25 cellular contexts compared by ENCODE assay signal in the genomic region with DNA sequence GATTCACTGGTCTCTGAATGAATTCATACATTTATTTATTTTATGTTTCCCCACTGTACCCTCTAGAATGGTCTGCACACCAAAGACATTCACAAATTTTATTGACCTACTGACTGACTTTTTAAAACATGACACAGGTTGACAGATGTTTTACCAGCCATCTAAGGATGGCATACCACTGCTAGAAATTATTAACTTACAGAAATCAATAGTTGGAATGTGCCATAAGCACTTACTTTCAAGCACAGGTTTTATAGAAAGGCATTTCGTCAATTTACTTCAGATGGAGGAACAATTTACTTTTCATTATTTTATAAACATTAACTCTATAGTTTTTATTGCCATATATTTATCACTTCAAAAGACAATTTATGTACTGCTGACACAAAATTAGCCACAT.
DNase-seq lines count a peak whose midpoint lies in the region; ATAC-seq, FAIRE-seq and TF ChIP-seq lines count a peak whose summit lies in the region.
"Had no signal": no experiment of that assay in that cellular context is flagged by ENCODE, and none has a peak within 500 bp of the region (broad histone marks: within the 10 kb centered on the region; RNA-seq: fewer than 3 reads in every experiment).

No MANE protein-coding gene starts in this region.

- H3K23ac ChIP-seq in trophoblast cell (ENCODE audit: low read length): no peak overlapping the region

- H3K9me3 ChIP-seq in HepG2 (ENCODE audit: low read length) (peaks cover 25% of the 10 kb centered on the region), trophoblast cell (ENCODE audit: insufficient read depth, low read depth, low read length) (no peaks in the 10 kb centered on the region), tibial nerve (peaks cover 0 to 1% (median 0%) of the 10 kb centered on the region in 4 donors)
- H3K9me3 ChIP-seq: A549, BE2C had no signal

- POLR2A ChIA-PET in WTC11 (lab: Charles Lee) (no interaction called here), HepG2 (lab: Yijun Ruan, JAX) (no interaction called here)

- no TSS peak for BruUV-seq in HepG2 (replicated peaks; lab: Mats Ljungman, UMichigan)

- H3K18ac ChIP-seq in trophoblast cell (ENCODE audit: low read length): no peak overlapping the region

- H3K36me3 ChIP-seq in HepG2 (replicated peaks in 1 of 2; ENCODE audit: control insufficient read depth in 1 of 2, insufficient read depth in 2 of 2, low read length in 2 of 2) (no peaks in the 10 kb centered on the region), trophoblast cell (ENCODE audit: control insufficient read depth in 1 of 2, insufficient read depth in 2 of 2, low read length in 2 of 2) (no peaks in the 10 kb centered on the region), tibial nerve (no peaks in the 10 kb centered on the region)
- H3K36me3 ChIP-seq: BE2C; BLaER1 treated with 17β-estradiol and CSF1 and Interleukin-3, amounts not matched to agents 10 nM and 100 nM had no signal

- no peaks in the 10 kb centered on the region for H3K36me3 Mint-ChIP-seq in WTC11
- H3K36me3 Mint-ChIP-seq: CD14-positive monocyte had no signal

- DNase-seq in WTC11 (ENCODE audit: low spot score) (no peak), HepG2 (ENCODE audit: low spot score) (no peak), trophoblast cell (no peak), HK-2 (ENCODE audit: unreplicated experiment) (no peak), tibial nerve (ENCODE audit: low spot score in 2 of 2) (no peak)
- DNase-seq: 8988T; ACHN; AML-193; BE2C; Calu3; CD4-positive, alpha-beta T cell; CD8-positive, alpha-beta memory T cell; COR-L47; DMS53; DMS79 treated with DMSO at 0.1 percent for 48 hours; GF-D8; H9 had no signal

- no peak overlapping the region for H3K4ac ChIP-seq in trophoblast cell (ENCODE audit: low read depth, low read length)

- H3K9me3 Mint-ChIP-seq in WTC11: no peaks in the 10 kb centered on the region
- H3K9me3 Mint-ChIP-seq: GM23338, H9 had no signal

- H3K9ac ChIP-seq in HepG2 (ENCODE audit: insufficient read depth, low read depth, low read length): no peak overlapping the region
- H3K9ac ChIP-seq in trophoblast cell (ENCODE audit: low read length): no peak overlapping the region
- H3K9ac ChIP-seq: BLaER1 treated with 17β-estradiol and CSF1 and Interleukin-3, amounts not matched to agents 10 nM and 100 nM had no signal

- H3K27ac Mint-ChIP-seq in WTC11: peak overlapping the region; percentile 46; the same call in 1 of the 2 replicates
- H3K27ac Mint-ChIP-seq: CD14-positive monocyte; CD4-positive, alpha-beta T cell; CD8-positive, alpha-beta memory T cell; H9 had no signal

- H4K20me1 ChIP-seq in HepG2 (ENCODE audit: insufficient read depth, low read length): no peaks in the 10 kb centered on the region
- H4K20me1 ChIP-seq: BLaER1 treated with 17β-estradiol and CSF1 and Interleukin-3, amounts not matched to agents 10 nM and 100 nM had no signal

- no peak overlapping the region for H4K12ac ChIP-seq in trophoblast cell (ENCODE audit: low read depth, low read length)

- intact Hi-C loops in HepG2 (cut with micrococcal nuclease; ENCODE audit: unreplicated experiment): no loop called here

- in situ Hi-C loops in HepG2 (cut with HindIII; ENCODE audit: extremely low pct_ligation_motif_present, low pct_unique_long_range_greater_than_20kb): no loop called here

- no peaks in the 10 kb centered on the region for H3K27me3 Mint-ChIP-seq in WTC11 (ENCODE audit: low read depth)
- H3K27me3 Mint-ChIP-seq: CD4-positive, alpha-beta T cell; CD8-positive, alpha-beta memory T cell had no signal

- H3K4me1 ChIP-seq in HepG2 (ENCODE audit: insufficient read depth, low read length) (no peaks in the 10 kb centered on the region), trophoblast cell (ENCODE audit: control insufficient read depth in 1 of 2, insufficient read depth in 2 of 2, low read length in 2 of 2) (peaks cover 9 to 13% of the 10 kb centered on the region in 2 experiments), tibial nerve (peaks cover 0 to 4% (median 0%) of the 10 kb centered on the region in 4 donors)
- H3K4me1 ChIP-seq: A549; BE2C; BLaER1 treated with 17β-estradiol and CSF1 and Interleukin-3, amounts not matched to agents 10 nM and 100 nM had no signal

- H3K79me2 ChIP-seq in HepG2 (ENCODE audit: insufficient read depth, low read length): no peaks in the 10 kb centered on the region
- peaks cover 2% of the 10 kb centered on the region for H3K79me2 ChIP-seq in trophoblast cell (ENCODE audit: control insufficient read depth, insufficient read depth, low read length, poor library complexity)

- FAIRE-seq in HepG2 (lab: Jason Lieb, UNC): no peak
- FAIRE-seq: A549, GM12891, GM18507 had no signal

- H4K91ac ChIP-seq in trophoblast cell (ENCODE audit: low read depth, low read length): no peak overlapping the region

- no peak overlapping the region for H4K8ac ChIP-seq in trophoblast cell (ENCODE audit: low read depth, low read length)

- no peak overlapping the region for H3K4me2 ChIP-seq in HepG2 (ENCODE audit: low read depth, low read length)
- no peak overlapping the region for H3K4me2 ChIP-seq in trophoblast cell (ENCODE audit: low read length)
- H3K4me2 ChIP-seq: A549; BLaER1 treated with 17β-estradiol and CSF1 and Interleukin-3, amounts not matched to agents 10 nM and 100 nM; GM23338 had no signal

- no peak overlapping the region for H3K14ac ChIP-seq in trophoblast cell (ENCODE audit: low read length)

- H3K4me1 Mint-ChIP-seq in WTC11: peaks cover 52% of the 10 kb centered on the region
- H3K4me1 Mint-ChIP-seq: CD14-positive monocyte; CD8-positive, alpha-beta memory T cell had no signal

- no peaks in the 10 kb centered on the region for H3K27me3 ChIP-seq in HepG2 (ENCODE audit: control insufficient read depth in 1 of 2, insufficient read depth in 2 of 2, low read length in 2 of 2)
- H3K27me3 ChIP-seq in trophoblast cell (ENCODE audit: insufficient read depth, low read length): no peaks in the 10 kb centered on the region
- H3K27me3 ChIP-seq in tibial nerve: no peaks in the 10 kb centered on the region
- H3K27me3 ChIP-seq: BE2C; BLaER1 treated with 17β-estradiol and CSF1 and Interleukin-3, amounts not matched to agents 10 nM and 100 nM had no signal

- H2BK5ac ChIP-seq in trophoblast cell (ENCODE audit: low read depth, low read length, poor library complexity): no peak overlapping the region

- H3K4me3 Mint-ChIP-seq in WTC11: no peak overlapping the region
- H3K4me3 Mint-ChIP-seq: CD14-positive monocyte; CD4-positive, alpha-beta T cell; CD8-positive, alpha-beta memory T cell; GM23338; H9 had no signal

- ATAC-seq in WTC11 (no peak), HepG2 (peak; percentile 89), GM19328 (IDR thresholded peaks at IDR 0.05; ENCODE audit: unreplicated experiment) (no peak)
- ATAC-seq: A549, HCT116 had no signal

- no peak overlapping the region for H2BK120ac ChIP-seq in trophoblast cell (ENCODE audit: insufficient read depth, low read length, poor library complexity)

- H3K27ac ChIP-seq in HepG2 (ENCODE audit: extremely low read length, insufficient read depth, low read length) (no peak overlapping the region), trophoblast cell (ENCODE audit: low read depth, low read length) (peak overlapping the region; percentile 49), tibial nerve (no peak overlapping the region)
- H3K27ac ChIP-seq: A549; BLaER1 treated with 17β-estradiol and CSF1 and Interleukin-3, amounts not matched to agents 10 nM and 100 nM had no signal

- TF ChIP-seq RAD21 in HepG2 (CRISPR knock-in tag; IDR thresholded peaks at IDR 0.05): no peak

- WGBS in HepG2 (ENCODE audit: low lambda C conversion rate): 0% methylated on average over 1 of the region's 1 CpG
- no CpG with 5 or more reads among the region's 1 CpG for WGBS in trophoblast cell (ENCODE audit: extremely low coverage, insufficient coverage, insufficient read length)
- WGBS in tibial nerve, 2 donors: 88 to 90% methylated on average over 1 of the region's 1 CpG

- H2AFZ ChIP-seq in HepG2 (ENCODE audit: low read length) (no peak overlapping the region), trophoblast cell (ENCODE audit: insufficient read depth, low read length, poor library complexity) (no peak overlapping the region)
- H2AFZ ChIP-seq: GM23338 had no signal

- H2BK12ac ChIP-seq in trophoblast cell (ENCODE audit: low read length): no peak overlapping the region

- TF ChIP-seq POLR2A in HepG2 (IDR thresholded peaks at IDR 0.05; ENCODE audit: insufficient read depth in 1 of 2, low read depth in 2 of 2, low read length in 2 of 2): no peak
- TF ChIP-seq POLR2A in tibial nerve (IDR thresholded peaks at IDR 0.05): no peak

- H3K4me3 ChIP-seq in HepG2 (replicated peaks in 1 of 3; ENCODE audit: insufficient read depth in 1 of 3, low read depth in 2 of 3, low read length in 3 of 3): no peak overlapping the region
- H3K4me3 ChIP-seq in trophoblast cell (ENCODE audit: low read depth, low read length): no peak overlapping the region
- no peak overlapping the region for H3K4me3 ChIP-seq in tibial nerve
- H3K4me3 ChIP-seq: A549; BLaER1 treated with 17β-estradiol and CSF1 and Interleukin-3, amounts not matched to agents 10 nM and 100 nM; GM23338 had no signal

- CTCF ChIA-PET in WTC11 (lab: Charles Lee): no interaction called here
- CTCF ChIA-PET in HepG2 (lab: Yijun Ruan, JAX; ENCODE audit: low intra/inter-chr PET ratio, low total read pairs): no interaction called here

- H3K79me1 ChIP-seq in trophoblast cell (ENCODE audit: low read length): peaks cover 33% of the 10 kb centered on the region

- no peak overlapping the region for H2AK5ac ChIP-seq in trophoblast cell (ENCODE audit: low read length)

- TF ChIP-seq EP300 in HepG2 (IDR thresholded peaks at IDR 0.05; ENCODE audit: low read depth in 2 of 2, low read length in 2 of 2) (no peak), HepG2 (CRISPR knock-in tag; IDR thresholded peaks at IDR 0.05; ENCODE audit: borderline replicate concordance) (no peak), tibial nerve (IDR thresholded peaks at IDR 0.05) (no peak)

- TF ChIP-seq CTCF in WTC11 (IDR thresholded peaks at IDR 0.05): no peak
- no peak for TF ChIP-seq CTCF in HepG2 (CRISPR knock-in tag; IDR thresholded peaks at IDR 0.05)
- no peak for TF ChIP-seq CTCF in tibial nerve (IDR thresholded peaks at IDR 0.05)

TF ChIP-seq in WTC11, 78 proteins besides CTCF, POLR2A, EP300 and RAD21 (continues in another document):
- TF ChIP-seq JAZF1 (CRISPR knock-in tag; IDR thresholded peaks at IDR 0.05): no peak

TF ChIP-seq in HepG2, 621 proteins besides CTCF, POLR2A, EP300 and RAD21 (continues in another document):
- peak; percentile 10; the same call in 1 of the 2 replicates for TF ChIP-seq ZNF670 (CRISPR knock-in tag; IDR thresholded peaks at IDR 0.05; ENCODE audit: borderline replicate concordance)
- TF ChIP-seq, protein P1, sequence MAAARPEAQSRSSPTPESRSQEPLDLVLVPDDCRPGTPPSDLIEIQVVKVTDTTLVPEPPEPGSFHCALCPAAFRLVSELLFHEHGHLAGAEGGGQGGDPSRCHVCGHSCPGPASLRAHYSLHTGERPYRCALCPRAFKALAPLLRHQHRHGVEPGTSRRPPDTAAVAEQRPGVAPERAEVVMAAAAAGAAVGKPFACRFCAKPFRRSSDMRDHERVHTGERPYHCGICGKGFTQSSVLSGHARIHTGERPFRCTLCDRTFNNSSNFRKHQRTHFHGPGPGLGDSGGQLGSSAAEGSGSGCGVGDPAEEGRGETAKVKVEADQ (CRISPR knock-in tag; IDR thresholded peaks at IDR 0.05; ENCODE audit: borderline replicate concordance): 0 out of 2 replicates have a peak, but pooled peaks have one; percentile 47
- no peak for TF ChIP-seq SOX6 (IDR thresholded peaks at IDR 0.05)
- TF ChIP-seq SOX6 (CRISPR knock-in tag; IDR thresholded peaks at IDR 0.05): peak; percentile 16; the same call in 1 of the 2 replicates
